In genomic region chr16:2238396-2239230, GRCh38 we compare ENCODE assay signal across 3 cellular contexts.
TF ChIP-seq lines count a peak whose summit lies in the region.

No MANE protein-coding gene starts in this region.

TF ChIP-seq in SK-N-SH, 30 proteins besides CTCF, POLR2A, EP300 and RAD21:
- TF ChIP-seq MEF2A (IDR thresholded peaks at IDR 0.05; ENCODE audit: borderline replicate concordance, low read depth) (no peak), RFX5 (IDR thresholded peaks at IDR 0.05; ENCODE audit: low read length) (no peak), POLR2AphosphoS5 (IDR thresholded peaks at IDR 0.05; ENCODE audit: low read depth, low read length) (peak; percentile 5; the same call in 1 of the 2 replicates), GATA2 (CRISPR knock-in tag; IDR thresholded peaks at IDR 0.05) (no peak), RCOR1 (IDR thresholded peaks at IDR 0.05; ENCODE audit: low read length) (no peak)

TF ChIP-seq in SK-N-SH treated with all-trans-retinoic acid at 6 μM for 48 hours, 23 proteins besides CTCF, POLR2A, EP300 and RAD21:
- TF ChIP-seq ZFP3 (CRISPR knock-in tag; IDR thresholded peaks at IDR 0.05) (no peak), ZFP30 (CRISPR knock-in tag; IDR thresholded peaks at IDR 0.05) (no peak), POU6F1 (CRISPR knock-in tag; IDR thresholded peaks at IDR 0.05; ENCODE audit: borderline replicate concordance, low read depth) (no peak)

TF ChIP-seq in H1, 55 proteins besides CTCF, POLR2A, EP300 and RAD21:
- TF ChIP-seq RNF2 (IDR thresholded peaks at IDR 0.05; ENCODE audit: borderline replicate concordance, low read depth, low read length, missing control alignments, poor library complexity, severe bottlenecking) = no peak
- TF ChIP-seq EGR1 (IDR thresholded peaks at IDR 0.05; ENCODE audit: borderline replicate concordance, low read depth, low read length) = no peak
- no peak for TF ChIP-seq KDM4A (IDR thresholded peaks at IDR 0.05; ENCODE audit: low read depth, low read length, severe bottlenecking)
- no peak for TF ChIP-seq BRCA1 (IDR thresholded peaks at IDR 0.05; ENCODE audit: low read depth, low read length)
- TF ChIP-seq CREB1 (IDR thresholded peaks at IDR 0.05) = no peak
- TF ChIP-seq ASH2L (IDR thresholded peaks at IDR 0.05; ENCODE audit: low read length) = no peak
